ENCODE assay signal across 8 cellular contexts in genomic region chr4:186137193-186137792, GRCh38. TPM values are rescaled to one million over a fixed set of nuclear protein-coding genes. Genes with fewer than 3 reads are reported as not detected.
DNase-seq lines count a peak whose midpoint lies in the region; FAIRE-seq and TF ChIP-seq lines count a peak whose summit lies in the region.

No MANE protein-coding gene starts in this region.

- H3K4me3 ChIP-seq in HEK293 (ENCODE audit: low read depth, low read length) (no peak overlapping the region), fibroblast of villous mesenchyme (ENCODE audit: low read depth, low read length) (no peak overlapping the region)

- intact Hi-C loops in posterior vena cava (cut with DNase I) (loop anchor here in 1 of 2 donors (10.0 kb wide), 1 partner anchor 72 kb away; the partner anchor contains the start of gene TLR3), posterior cingulate gyrus (cut with DNase I) (loop anchor here (2.0 kb wide), 1 partner anchor 68 kb away; the partner anchor contains the start of gene TLR3)

- no peaks in the 10 kb centered on the region for H3K4me1 ChIP-seq in HEK293 (ENCODE audit: control insufficient read depth, insufficient read depth, low read length)

- TF ChIP-seq CTCF in HEK293 (tag by site-specific recombination; IDR thresholded peaks at IDR 0.05) = no peak
- peak; percentile 57 for TF ChIP-seq CTCF in fibroblast of villous mesenchyme (IDR thresholded peaks at IDR 0.05; ENCODE audit: insufficient read depth, low read depth, low read length)

- no peak overlapping the region for H3K27ac ChIP-seq in HEK293 (ENCODE audit: extremely low read depth, low read depth, low read length)

- in situ Hi-C loops in G401 (cut with HindIII; ENCODE audit: low sequenced_read_pairs) = no loop called here

- CTCF ChIA-PET in HEK293 (lab: Yijun Ruan, JAX) = interaction anchor here (0.6 to 4.7 kb wide), 27 partner anchors 9 to 1650 kb away, joined by 3 to 30 read pairs (median 3); partner anchors contain the start of gene TLR3

- no peaks in the 10 kb centered on the region for H3K9me3 ChIP-seq in HEK293 (ENCODE audit: control insufficient read depth, insufficient read depth, low read depth, low read length)

- FAIRE-seq in RCC 7860 (lab: Jason Lieb, UNC) = peak; percentile 45

- no peaks in the 10 kb centered on the region for H3K36me3 ChIP-seq in HEK293 (ENCODE audit: control insufficient read depth in 2 of 2, insufficient read depth in 1 of 2, low read length in 2 of 2)

- peak; percentile 28 for DNase-seq in G401 (ENCODE audit: low spot score)
- no peak for DNase-seq in RCC 7860 (ENCODE audit: low spot score)
- DNase-seq in fibroblast of villous mesenchyme (ENCODE audit: low read depth) = peak; percentile 25
- peak; percentile 15 for DNase-seq in stromal cell of bone marrow (ENCODE audit: low read depth)
- DNase-seq in posterior vena cava (ENCODE audit: low spot score) = no peak
- no peak for DNase-seq in posterior cingulate gyrus
- no peak for DNase-seq in NCI-H1436 (lab: John Stamatoyannopoulos, UW)

- POLR2A ChIA-PET in HEK293 (lab: Yijun Ruan, JAX) = interaction anchor here (0.7 kb wide), 1 partner anchor 38 kb away, joined by 3 read pairs; no protein-coding TSS in a partner anchor

TF ChIP-seq in HEK293, 187 proteins besides CTCF, POLR2A, EP300 and RAD21:
- TF ChIP-seq ZFP69B (tag by site-specific recombination; IDR thresholded peaks at IDR 0.05) (no peak), ZNF654 (tag by site-specific recombination; IDR thresholded peaks at IDR 0.05; ENCODE audit: low read depth) (peak; percentile 68), ZNF362 (tag by site-specific recombination; IDR thresholded peaks at IDR 0.05) (peak; percentile 39; the same call in 1 of the 2 replicates), KLF16 (tag by site-specific recombination; IDR thresholded peaks at IDR 0.05) (no peak), ZNF175 (tag by site-specific recombination; IDR thresholded peaks at IDR 0.05) (no peak)
TF ChIP-seq in HEK293: peak in this region for 2.

RNA-seq across cellular contexts. Expression of gene FAM149A, which starts 32.8 kb away (rescaled TPM):
- total RNA-seq in G401 (2014; rRNA removed; shearing (Covaris generic)) = 1.7 and 4.3 TPM in 2 replicates
- 0.43 and 0.64 TPM in 2 replicates for total RNA-seq in fibroblast of villous mesenchyme
- total RNA-seq in posterior vena cava = 10 to 100 TPM; 10.1 to 16.5 TPM

RNA-seq across cellular contexts. Expression of gene CYP4V2, which starts 54.1 kb away (rescaled TPM):
- total RNA-seq in G401 (2014; rRNA removed; shearing (Covaris generic)) = 1.2 and 2.7 TPM in 2 replicates
- total RNA-seq in fibroblast of villous mesenchyme (12.9 and 15.1 TPM in 2 replicates), posterior vena cava (10 to 100 TPM; 23.0 to 27.0 TPM)

Comparison
In these comparisons a context has a peak if more than half of its experiments do, and no peak if none do; other contexts are left out.
1. DNase-seq: peak in G401 (single experiment), fibroblast of villous mesenchyme (single experiment) and stromal cell of bone marrow (single experiment); none in RCC 7860 (single experiment), posterior vena cava (single experiment), posterior cingulate gyrus (0 of 10) and NCI-H1436 (single experiment).